In genomic region chr15:101425787-101426365, GRCh38 we compare ENCODE assay signal across 20 cellular contexts.
"Had no signal": no experiment of that assay in that cellular context is flagged by ENCODE, and none has a peak within 500 bp of the region (broad histone marks: within the 10 kb centered on the region; RNA-seq: fewer than 3 reads in every experiment).

No MANE protein-coding gene starts in this region.

- H3K4me1 Mint-ChIP-seq: naive thymus-derived CD4-positive, alpha-beta T cell; stimulated activated naive B cell treated with anti-CD40 and anti-IgM and Interleukin-4, amounts not matched to agents 10 μg/mL and 1 μg/mL and 100 μg/mL, for 72 hours; stimulated activated naive CD8-positive, alpha-beta T cell treated with anti-CD3 and anti-CD28 coated beads, Interleukin-15, amount 100 ng/mL, for 72 hours had no signal

- H3K9me3 ChIP-seq: gastrocnemius medialis, neutrophil, testis, upper lobe of right lung, vagina had no signal

- H3K4me3 Mint-ChIP-seq: naive thymus-derived CD4-positive, alpha-beta T cell; nephron progenitor cell; stimulated activated naive B cell treated with anti-CD40 and anti-IgM and Interleukin-4, amounts not matched to agents 10 μg/mL and 1 μg/mL and 100 μg/mL, for 72 hours; stimulated activated naive CD8-positive, alpha-beta T cell treated with anti-CD3 and anti-CD28 coated beads, Interleukin-15, amount 100 ng/mL, for 72 hours had no signal

- H3K4me3 ChIP-seq: esophagus muscularis mucosa, gastrocnemius medialis, sigmoid colon, skin epidermis, testis, tibial nerve, upper lobe of right lung, vagina had no signal

- H3K27ac Mint-ChIP-seq: nephron progenitor cell; stimulated activated naive B cell treated with anti-CD40 and anti-IgM and Interleukin-4, amounts not matched to agents 10 μg/mL and 1 μg/mL and 100 μg/mL, for 72 hours; stimulated activated naive CD8-positive, alpha-beta T cell treated with anti-CD3 and anti-CD28 coated beads, Interleukin-15, amount 100 ng/mL, for 72 hours had no signal

- DNase-seq: effector memory CD4-positive, alpha-beta T cell; gastrocnemius medialis; glutamatergic neuron; kidney glomerular epithelial cell; mammary epithelial cell; nephron progenitor cell; posterior cingulate gyrus; sigmoid colon; stimulated activated CD4-positive, alpha-beta T cell treated with anti-CD3 and anti-CD28 coated beads, Interleukin-2, amount 100 ng/mL, for 24 hours; stimulated activated CD4-positive, alpha-beta T cell treated with anti-CD3 and anti-CD28 coated beads, Interleukin-4, amount 100 ng/mL, for 4 hours; stimulated activated naive B cell treated with anti-CD40 and anti-IgM and Interleukin-4, amounts not matched to agents 10 μg/mL and 1 μg/mL and 100 μg/mL, for 72 hours; stimulated activated naive CD8-positive, alpha-beta T cell treated with anti-CD3 and anti-CD28 coated beads, Interleukin-15, amount 100 ng/mL, for 72 hours; testis; upper lobe of right lung had no signal

- H3K4me1 ChIP-seq: esophagus muscularis mucosa, gastrocnemius medialis, sigmoid colon, testis, tibial nerve, upper lobe of right lung, vagina had no signal

- H3K27me3 ChIP-seq: gastrocnemius medialis, sigmoid colon, testis, tibial nerve, upper lobe of right lung, vagina had no signal

- H3K36me3 ChIP-seq: neutrophil, sigmoid colon, tibial nerve, upper lobe of right lung, vagina had no signal
